ENCODE assay signal across 28 cellular contexts in genomic region chr21:26068776-26069175, GRCh38.
A peak's percentile ranks its signal among the peaks of the same experiment; 100 is the strongest.
DNase-seq lines count a peak whose midpoint lies in the region; ATAC-seq, FAIRE-seq and TF ChIP-seq lines count a peak whose summit lies in the region.
"Had no signal": no experiment of that assay in that cellular context is flagged by ENCODE, and none has a peak within 500 bp of the region (broad histone marks: within the 10 kb centered on the region; RNA-seq: fewer than 3 reads in every experiment).

No MANE protein-coding gene starts in this region.

- peaks cover 0 to 5% of the 10 kb centered on the region in 2 donors for H3K4me1 Mint-ChIP-seq in effector memory CD8-positive, alpha-beta T cell (ENCODE audit: low read depth in 2 of 2)

- no peak for TF ChIP-seq POLR2A in HepG2 (IDR thresholded peaks at IDR 0.05; ENCODE audit: insufficient read depth in 1 of 2, low read depth in 2 of 2, low read length in 2 of 2)

- H3K9ac ChIP-seq in liver (ENCODE audit: low read depth in 1 of 2, low read length in 2 of 2) (no peak overlapping the region), HepG2 (ENCODE audit: insufficient read depth, low read depth, low read length) (no peak overlapping the region), SK-N-MC (ENCODE audit: insufficient read length) (no peak overlapping the region), mesendoderm (ENCODE audit: low read length) (no peak overlapping the region)
- H3K9ac ChIP-seq: neural progenitor cell had no signal

- TF ChIP-seq CTCF in liver (IDR thresholded peaks at IDR 0.05; ENCODE audit: low read depth, low read length, missing input control): no peak
- no peak for TF ChIP-seq CTCF in HepG2 (CRISPR knock-in tag; IDR thresholded peaks at IDR 0.05)

- H3K9me3 ChIP-seq in liver (ENCODE audit: control insufficient read depth in 4 of 4, low read length in 3 of 4): no peaks in the 10 kb centered on the region
- no peaks in the 10 kb centered on the region for H3K9me3 ChIP-seq in HepG2 (ENCODE audit: low read length)
- no peaks in the 10 kb centered on the region for H3K9me3 ChIP-seq in SK-N-MC (ENCODE audit: low read depth, low read length)
- H3K9me3 ChIP-seq: adrenal gland, esophagus squamous epithelium, heart left ventricle, spleen, tibial nerve had no signal

- no peak overlapping the region for H2BK5ac ChIP-seq in mesendoderm (ENCODE audit: low read length)

- peaks cover 0 to 6% of the 10 kb centered on the region in 2 donors for H3K9me3 Mint-ChIP-seq in effector memory CD8-positive, alpha-beta T cell

- no TSS peak for BruUV-seq in HepG2 (replicated peaks; lab: Mats Ljungman, UMichigan)

- ATAC-seq in HepG2 (no peak), GM18868 (IDR thresholded peaks at IDR 0.05; ENCODE audit: unreplicated experiment) (no peak), GM18498 (IDR thresholded peaks at IDR 0.05; ENCODE audit: unreplicated experiment) (no peak)
- no peak for ATAC-seq in effector memory CD8-positive, alpha-beta T cell (replicated peaks)

- H3K4me3 ChIP-seq in liver (ENCODE audit: low read depth in 1 of 3, low read length in 3 of 3) (no peak overlapping the region), HepG2 (replicated peaks in 1 of 3; ENCODE audit: insufficient read depth in 1 of 3, low read depth in 2 of 3, low read length in 3 of 3) (no peak overlapping the region), SK-N-MC (peak overlapping the region; percentile 21; the same call in 1 of the 2 replicates), mesendoderm (ENCODE audit: low read length) (no peak overlapping the region)
- H3K4me3 ChIP-seq: adrenal gland, esophagus squamous epithelium, heart left ventricle, lung, neural progenitor cell, spleen, tibial nerve had no signal

- no peak overlapping the region for H3K23ac ChIP-seq in mesendoderm (ENCODE audit: low read length)

- TF ChIP-seq RAD21 in liver (IDR thresholded peaks at IDR 0.05) (peak in 1 of 2 donors; percentile 5), HepG2 (CRISPR knock-in tag; IDR thresholded peaks at IDR 0.05) (no peak)

- CTCF ChIA-PET in HepG2 (lab: Yijun Ruan, JAX; ENCODE audit: low intra/inter-chr PET ratio, low total read pairs): no interaction called here

- peaks cover 3% of the 10 kb centered on the region for H3K79me1 ChIP-seq in mesendoderm (ENCODE audit: low read length)

- no peaks in the 10 kb centered on the region for H3K36me3 Mint-ChIP-seq in effector memory CD8-positive, alpha-beta T cell (ENCODE audit: insufficient read depth)

- TF ChIP-seq EP300 in HepG2 (IDR thresholded peaks at IDR 0.05; ENCODE audit: low read depth in 2 of 2, low read length in 2 of 2) (no peak), HepG2 (CRISPR knock-in tag; IDR thresholded peaks at IDR 0.05; ENCODE audit: borderline replicate concordance) (no peak)

- intact Hi-C loops in HepG2 (cut with micrococcal nuclease; ENCODE audit: unreplicated experiment): loop anchor here (10.0 kb wide), 1 partner anchor 96 kb away; no protein-coding TSS in a partner anchor

- 64% methylated on average over 4 of the region's 4 CpGs for WGBS in liver
- WGBS in HepG2 (ENCODE audit: low lambda C conversion rate): 55% methylated on average over 4 of the region's 4 CpGs
- no CpG with 5 or more reads among the region's 4 CpGs for WGBS in mesendoderm (ENCODE audit: extremely low coverage, insufficient coverage, low lambda C conversion rate)

- peaks cover 16% of the 10 kb centered on the region for H3K79me2 ChIP-seq in HepG2 (ENCODE audit: insufficient read depth, low read length)
- peaks cover 68% of the 10 kb centered on the region for H3K79me2 ChIP-seq in mesendoderm (ENCODE audit: control insufficient read depth, insufficient read depth, low read length)

- in situ Hi-C loops in HepG2 (cut with HindIII; ENCODE audit: extremely low pct_ligation_motif_present, low pct_unique_long_range_greater_than_20kb): no loop called here

- H4K5ac ChIP-seq in mesendoderm (ENCODE audit: low read length): no peak overlapping the region

- FAIRE-seq in HepG2 (lab: Jason Lieb, UNC): no peak

- H3K36me3 ChIP-seq in liver (ENCODE audit: control insufficient read depth in 4 of 4, insufficient read depth in 3 of 4, low read depth in 1 of 4, low read length in 3 of 4) (no peaks in the 10 kb centered on the region), HepG2 (replicated peaks in 1 of 2; ENCODE audit: control insufficient read depth in 1 of 2, insufficient read depth in 2 of 2, low read length in 2 of 2) (no peaks in the 10 kb centered on the region), SK-N-MC (ENCODE audit: insufficient read depth, low read length) (no peaks in the 10 kb centered on the region), mesendoderm (ENCODE audit: control insufficient read depth, insufficient read depth, low read length) (no peaks in the 10 kb centered on the region)
- H3K36me3 ChIP-seq: adrenal gland, esophagus squamous epithelium, heart left ventricle, neural progenitor cell, spleen, tibial nerve, WERI-Rb-1 had no signal

- no peak overlapping the region for H3K27ac Mint-ChIP-seq in effector memory CD8-positive, alpha-beta T cell
- H3K27ac Mint-ChIP-seq: neural progenitor cell had no signal

- H3K4me2 ChIP-seq in HepG2 (ENCODE audit: low read depth, low read length): no peak overlapping the region
- no peak overlapping the region for H3K4me2 ChIP-seq in mesendoderm (ENCODE audit: low read length)
- H3K4me2 ChIP-seq: neural progenitor cell had no signal

- H3K18ac ChIP-seq in mesendoderm (ENCODE audit: low read length): peak overlapping the region; percentile 41

- H2BK15ac ChIP-seq in mesendoderm (replicated peaks; ENCODE audit: low read depth): no peak overlapping the region

- H4K20me1 ChIP-seq in HepG2 (ENCODE audit: insufficient read depth, low read length): 0 out of 2 replicates have a peak, but pooled peaks cover 5% of the 10 kb centered on the region

- H3K27ac ChIP-seq in liver (ENCODE audit: low read depth in 1 of 2, low read length in 2 of 2) (peak overlapping the region; percentile 23 to 63), HepG2 (ENCODE audit: extremely low read length, insufficient read depth, low read length) (no peak overlapping the region), SK-N-MC (no peak overlapping the region), mesendoderm (ENCODE audit: low read depth, low read length) (no peak overlapping the region)
- H3K27ac ChIP-seq: esophagus squamous epithelium, heart left ventricle, neural progenitor cell, spleen, tibial nerve, WERI-Rb-1 had no signal

- no peak overlapping the region for H3K56ac ChIP-seq in mesendoderm (ENCODE audit: low read length)

- no peaks in the 10 kb centered on the region for H3K27me3 Mint-ChIP-seq in effector memory CD8-positive, alpha-beta T cell

- H2BK120ac ChIP-seq in mesendoderm (ENCODE audit: low read depth, low read length): no peak overlapping the region

- H3K27me3 ChIP-seq in liver (ENCODE audit: control insufficient read depth in 4 of 4, insufficient read depth in 4 of 4, low read length in 3 of 4) (no peaks in the 10 kb centered on the region), HepG2 (ENCODE audit: control insufficient read depth in 1 of 2, insufficient read depth in 2 of 2, low read length in 2 of 2) (no peaks in the 10 kb centered on the region), mesendoderm (ENCODE audit: insufficient read depth, low read length, poor library complexity) (no peaks in the 10 kb centered on the region)
- H3K27me3 ChIP-seq: adrenal gland, esophagus squamous epithelium, heart left ventricle, neural progenitor cell, spleen, tibial nerve had no signal

- no peak overlapping the region for H2AK5ac ChIP-seq in mesendoderm (ENCODE audit: low read length)

- H3K4ac ChIP-seq in mesendoderm (ENCODE audit: low read depth, low read length): no peak overlapping the region

- H3K4me3 Mint-ChIP-seq in effector memory CD8-positive, alpha-beta T cell: no peak overlapping the region
- H3K4me3 Mint-ChIP-seq: neural progenitor cell had no signal

- no peak for DNase-seq in HepG2 (ENCODE audit: low spot score)
- DNase-seq in SK-N-MC (ENCODE audit: low read depth, low spot score): no peak
- no peak for DNase-seq in mesendoderm
- no peak for DNase-seq in effector memory CD8-positive, alpha-beta T cell
- DNase-seq: activated CD4-positive, alpha-beta T cell treated with anti-CD3 and anti-CD28 coated beads for 48 hours; activated T-cell treated with anti-CD3 and anti-CD28 coated beads, Interleukin-2, amount 50 U/mL, for 1 hour; cerebellar nuclear complex; DND-41; esophagus squamous epithelium; foreskin melanocyte; heart left ventricle; Kasumi-1; MV-4-11; NCI-H1436 treated with DMSO at 0.1 percent for 48 hours; NCI-H2081 treated with DMSO at 0.1 percent for 48 hours; NCI-H345; posterior cingulate gyrus; right cardiac atrium; spleen; stimulated activated CD8-positive, alpha-beta memory T cell treated with anti-CD3 and anti-CD28 coated beads, Interleukin-4, amount 100 ng/mL, for 48 hours; WERI-Rb-1 had no signal

- POLR2A ChIA-PET in HepG2 (lab: Yijun Ruan, JAX): no interaction called here

- no peak overlapping the region for H2AFZ ChIP-seq in HepG2 (ENCODE audit: low read length)
- H2AFZ ChIP-seq: neural progenitor cell had no signal

- H3K4me1 ChIP-seq in liver (ENCODE audit: control insufficient read depth in 4 of 4, insufficient read depth in 4 of 4, low read length in 3 of 4): peaks cover 4 to 27% (median 12%) of the 10 kb centered on the region in 4 donors
- peaks cover 14% of the 10 kb centered on the region for H3K4me1 ChIP-seq in HepG2 (ENCODE audit: insufficient read depth, low read length)
- H3K4me1 ChIP-seq in mesendoderm (ENCODE audit: control insufficient read depth, low read depth, low read length): peaks cover 22% of the 10 kb centered on the region

- no peak overlapping the region for H4K8ac ChIP-seq in mesendoderm (ENCODE audit: low read depth, low read length)

TF ChIP-seq in liver, 16 proteins besides CTCF, POLR2A, EP300 and RAD21 (continues in another document):
- TF ChIP-seq HNF4A (conservative IDR thresholded peaks at IDR 0.05): peak; percentile 74 to 81
- TF ChIP-seq SP1 (IDR thresholded peaks at IDR 0.05): peak; percentile 48
- peak; percentile 45 to 54 for TF ChIP-seq JUND (IDR thresholded peaks at IDR 0.05)
- TF ChIP-seq RXRA (IDR thresholded peaks at IDR 0.05): peak; percentile 64 to 65
- peak; percentile 37 for TF ChIP-seq NR2F2 (IDR thresholded peaks at IDR 0.05)
- TF ChIP-seq ATF3 (IDR thresholded peaks at IDR 0.05): no peak

TF ChIP-seq in HepG2, 621 proteins besides CTCF, POLR2A, EP300 and RAD21 (continues in another document):
- TF ChIP-seq CREB1 (IDR thresholded peaks at IDR 0.05): no peak
- no peak for TF ChIP-seq CREB1 (CRISPR knock-in tag; IDR thresholded peaks at IDR 0.05)
- no peak for TF ChIP-seq SATB2 (CRISPR knock-in tag; IDR thresholded peaks at IDR 0.05)

Comparison
In these comparisons a context has a peak if more than half of its experiments do, and no peak if none do; other contexts are left out.
1. H3K27ac ChIP-seq: peak in liver (2 of 2); none in HepG2 (single experiment), SK-N-MC (single experiment) and mesendoderm (single experiment).